In the genomic region with DNA sequence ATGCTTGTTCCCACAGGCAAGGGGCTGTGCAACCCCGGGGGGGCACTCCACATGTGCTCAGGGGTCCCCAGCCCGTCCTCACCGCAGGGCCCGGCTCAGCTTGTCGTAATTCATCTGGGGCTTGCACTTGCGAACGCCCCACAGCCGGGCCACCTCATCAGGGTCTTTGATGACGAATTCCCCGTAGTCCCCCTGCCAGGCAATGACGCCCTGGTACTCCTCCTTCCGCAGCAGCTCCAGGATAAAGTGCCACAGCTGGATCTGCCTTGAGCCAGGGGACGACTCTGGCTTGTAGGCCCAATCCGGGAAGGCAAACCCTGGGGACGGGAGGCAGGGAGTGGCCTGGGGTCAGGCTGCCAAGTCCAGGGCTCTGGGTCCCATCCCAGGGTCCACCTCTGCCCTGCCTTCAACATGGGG, we compare ENCODE assay signal across 10 cellular contexts. TPM values are rescaled to one million over a fixed set of nuclear protein-coding genes. Genes with fewer than 3 reads are reported as not detected.
A peak's percentile ranks its signal among the peaks of the same experiment; 100 is the strongest.
DNase-seq lines count a peak whose midpoint lies in the region; ATAC-seq, FAIRE-seq and TF ChIP-seq lines count a peak whose summit lies in the region.
"Had no signal": no experiment of that assay in that cellular context is flagged by ENCODE, and none has a peak within 500 bp of the region (broad histone marks: within the 10 kb centered on the region; RNA-seq: fewer than 3 reads in every experiment).

No MANE protein-coding gene starts in this region.

- H3F3A ChIP-seq in GM23248 (ENCODE audit: insufficient read depth), result peaks cover 26% of the 10 kb centered on the region

- intact Hi-C loops in left ventricle myocardium superior (cut with micrococcal nuclease), result no loop called here

- no peaks in the 10 kb centered on the region for H3K9me2 ChIP-seq in GM23248 (ENCODE audit: insufficient read depth)

- H3K79me2 ChIP-seq in GM23248 (ENCODE audit: insufficient read depth), result peaks cover 68% of the 10 kb centered on the region

- H3K4me1 Mint-ChIP-seq in activated naive CD8-positive, alpha-beta T cell treated with anti-CD3 and anti-CD28 coated beads for 36 hours, result peaks cover 45% of the 10 kb centered on the region

- H3K4me1 ChIP-seq in GM23248 (ENCODE audit: insufficient read depth), result peaks cover 37% of the 10 kb centered on the region

- H3K4me2 ChIP-seq in GM23248 (ENCODE audit: unreplicated experiment), result peak overlapping the region; percentile 73

- H3K9me3 Mint-ChIP-seq in activated naive CD8-positive, alpha-beta T cell treated with anti-CD3 and anti-CD28 coated beads for 36 hours, result no peaks in the 10 kb centered on the region

- no peak overlapping the region for H2AFZ ChIP-seq in GM23248

- peak overlapping the region; percentile 89 for H3K27ac Mint-ChIP-seq in activated naive CD8-positive, alpha-beta T cell treated with anti-CD3 and anti-CD28 coated beads for 36 hours

- H4K20me1 ChIP-seq in GM23248 (ENCODE audit: insufficient read depth), result no peaks in the 10 kb centered on the region

- peak; percentile 35 for DNase-seq in GM23248
- DNase-seq in activated naive CD8-positive, alpha-beta T cell treated with anti-CD3 and anti-CD28 coated beads for 36 hours, result no peak
- DNase-seq in left ventricle myocardium superior, result peak; percentile 64
- DNase-seq in GM19238 (ENCODE audit: insufficient read length, low spot score), result no peak
- no peak for DNase-seq in GM12892 (ENCODE audit: insufficient read length)
- DNase-seq: activated gamma-delta T cell had no signal

- in situ Hi-C loops in GM23248 (cut with MboI), result no loop called here

- H3K27me3 Mint-ChIP-seq in activated naive CD8-positive, alpha-beta T cell treated with anti-CD3 and anti-CD28 coated beads for 36 hours, result no peaks in the 10 kb centered on the region

- peak overlapping the region; percentile 61 for H3K4me3 Mint-ChIP-seq in activated naive CD8-positive, alpha-beta T cell treated with anti-CD3 and anti-CD28 coated beads for 36 hours

- H3K27ac ChIP-seq in GM23248 (peak overlapping the region; percentile 94), skin epidermis (peak overlapping the region in 20 of 21 experiments; percentile 0 to 100 (median 98))

- FAIRE-seq in GM12892 (lab: Jason Lieb, UNC), result no peak
- FAIRE-seq: GM19239 had no signal

- WGBS in GM23248 (ENCODE audit: low coverage in 1 of 2, low lambda C conversion rate in 2 of 2, missing lambda C conversion rate in 2 of 2), 2 experiments, result 19 to 31% methylated on average over 14 of the region's 15 CpGs

- H3K4me3 ChIP-seq in GM23248 (peak overlapping the region; percentile 63), skin epidermis (peak overlapping the region in 1 of 7 experiments; percentile 92)

- H3K27me3 ChIP-seq in GM23248 (replicated peaks; ENCODE audit: insufficient read depth), result no peaks in the 10 kb centered on the region

- ATAC-seq in left ventricle myocardium superior (no peak), HG02884 (IDR thresholded peaks at IDR 0.05; ENCODE audit: unreplicated experiment) (no peak), HG03460 (IDR thresholded peaks at IDR 0.05; ENCODE audit: unreplicated experiment) (no peak)

- H3K9ac ChIP-seq in GM23248, result peak overlapping the region; percentile 77

- no peak for TF ChIP-seq POLR2A in GM12892 (IDR thresholded peaks at IDR 0.05; ENCODE audit: low read depth, low read length)

- peaks cover 21% of the 10 kb centered on the region for H3K36me3 Mint-ChIP-seq in activated naive CD8-positive, alpha-beta T cell treated with anti-CD3 and anti-CD28 coated beads for 36 hours

- H3K36me3 ChIP-seq in GM23248 (ENCODE audit: low read depth), result no peaks in the 10 kb centered on the region

- no peaks in the 10 kb centered on the region for H3K9me3 ChIP-seq in GM23248 (ENCODE audit: low read depth)

RNA-seq across cellular contexts. Expression of a gene that starts 4.7 kb away (rescaled TPM):
- 29.6 and 31.9 TPM in 2 replicates for total RNA-seq in GM23248 (2014; rRNA removed; shearing (Covaris generic))
- 21.2 and 24.7 TPM in 2 replicates for polyA plus RNA-seq in GM23248 (2016; fragmentation: Nextera tagmentation; extraction: Ambion mirVana)
- 10 to 100 TPM; 62.9 to 66.0 TPM for total RNA-seq in activated naive CD8-positive, alpha-beta T cell treated with anti-CD3 and anti-CD28 coated beads for 36 hours
- total RNA-seq in left ventricle myocardium superior, result 46.0 TPM
- polyA plus RNA-seq in GM12892 (2012; ENCODE audit: missing spikeins), result 10.6 TPM

RNA-seq across cellular contexts. Expression of a gene that starts 7.9 kb away (rescaled TPM):
- 23.1 and 33.4 TPM in 2 replicates for total RNA-seq in GM23248 (2014; rRNA removed; shearing (Covaris generic))
- polyA plus RNA-seq in GM23248 (2016; fragmentation: Nextera tagmentation; extraction: Ambion mirVana), result 13.0 and 13.1 TPM in 2 replicates
- 10 to 100 TPM; 38.2 to 39.0 TPM for total RNA-seq in activated naive CD8-positive, alpha-beta T cell treated with anti-CD3 and anti-CD28 coated beads for 36 hours
- total RNA-seq in left ventricle myocardium superior, result 40.0 TPM
- 21.9 TPM for polyA plus RNA-seq in GM12892 (2012; ENCODE audit: missing spikeins)

RNA-seq across cellular contexts. Expression of a gene that starts 18.8 kb away (rescaled TPM):
- total RNA-seq in GM23248 (2014; rRNA removed; shearing (Covaris generic)), result 17.5 and 22.3 TPM in 2 replicates
- polyA plus RNA-seq in GM23248 (2016; fragmentation: Nextera tagmentation; extraction: Ambion mirVana), result 7.8 and 8.3 TPM in 2 replicates
- 10 to 100 TPM; 43.8 to 50.4 TPM for total RNA-seq in activated naive CD8-positive, alpha-beta T cell treated with anti-CD3 and anti-CD28 coated beads for 36 hours
- 37.1 TPM for total RNA-seq in left ventricle myocardium superior
- 6.1 TPM for polyA plus RNA-seq in GM12892 (2012; ENCODE audit: missing spikeins)

RNA-seq across cellular contexts. Expression of a gene that starts 30.1 kb away (rescaled TPM):
- total RNA-seq in GM23248 (2014; rRNA removed; shearing (Covaris generic)), result 7.8 and 8.7 TPM in 2 replicates
- 10.2 and 10.5 TPM in 2 replicates for polyA plus RNA-seq in GM23248 (2016; fragmentation: Nextera tagmentation; extraction: Ambion mirVana)
- total RNA-seq in activated naive CD8-positive, alpha-beta T cell treated with anti-CD3 and anti-CD28 coated beads for 36 hours, result 10 to 100 TPM; 12.1 to 14.5 TPM
- total RNA-seq in left ventricle myocardium superior, result 6.7 TPM
- 3.5 TPM for polyA plus RNA-seq in GM12892 (2012; ENCODE audit: missing spikeins)

RNA-seq across cellular contexts. Expression of a gene that starts 32.8 kb away (rescaled TPM):
- total RNA-seq in GM23248 (2014; rRNA removed; shearing (Covaris generic)), result 27.8 and 34.7 TPM in 2 replicates
- 21.1 and 22.5 TPM in 2 replicates for polyA plus RNA-seq in GM23248 (2016; fragmentation: Nextera tagmentation; extraction: Ambion mirVana)
- 10 to 100 TPM; 16.2 to 17.6 TPM for total RNA-seq in activated naive CD8-positive, alpha-beta T cell treated with anti-CD3 and anti-CD28 coated beads for 36 hours
- 17.2 TPM for total RNA-seq in left ventricle myocardium superior
- 11.7 TPM for polyA plus RNA-seq in GM12892 (2012; ENCODE audit: missing spikeins)

Comparison
In these comparisons a context has a peak if more than half of its experiments do, and no peak if none do; other contexts are left out.
1. DNase-seq: peak in GM23248 (single experiment) and left ventricle myocardium superior (single experiment); none in activated naive CD8-positive, alpha-beta T cell treated with anti-CD3 and anti-CD28 coated beads for 36 hours (single experiment), GM19238 (single experiment) and GM12892 (single experiment).